Comparison of ENCODE assay signal across 21 cellular contexts in the genomic region with DNA sequence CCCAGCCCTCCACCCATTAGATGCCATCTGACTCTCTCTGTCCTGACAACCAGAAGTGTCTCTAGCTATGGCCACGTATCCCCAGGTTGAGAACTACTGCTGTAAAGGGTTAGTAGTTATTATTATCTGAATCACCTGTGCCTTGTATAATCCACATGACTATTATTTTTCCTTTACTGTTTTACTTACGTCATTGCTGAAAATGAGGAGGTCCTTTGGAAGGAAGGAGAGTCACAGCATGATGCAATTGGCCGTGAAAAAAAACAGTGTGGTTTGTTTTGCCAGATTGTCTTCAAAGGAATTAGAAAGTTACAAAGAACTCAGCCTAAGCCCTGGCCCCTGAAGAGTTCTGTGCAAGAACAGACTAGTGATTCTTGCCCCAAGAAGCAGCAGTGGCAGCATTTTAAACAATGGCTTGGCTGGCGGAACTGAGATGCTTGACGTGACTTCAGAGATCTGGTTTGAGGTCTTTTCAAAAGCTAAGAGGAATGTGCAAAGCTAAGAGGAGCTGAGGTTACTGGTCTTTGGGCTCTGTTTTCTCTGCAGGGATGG.
"Had no signal": no experiment of that assay in that cellular context is flagged by ENCODE, and none has a peak within 500 bp of the region (broad histone marks: within the 10 kb centered on the region; RNA-seq: fewer than 3 reads in every experiment).

No MANE protein-coding gene starts in this region.

- ATAC-seq: activated naive CD8-positive, alpha-beta T cell treated with anti-CD3 and anti-CD28 coated beads, Interleukin-2, amount 50 U/mL, for 24 hours; naive thymus-derived CD4-positive, alpha-beta T cell had no signal

- H3K27ac Mint-ChIP-seq: activated naive CD4-positive, alpha-beta T cell treated with anti-CD3 and anti-CD28 coated beads, Interleukin-2, amount 10 ng/mL, durations not matched to agents 7 days and 5 days; activated naive CD8-positive, alpha-beta T cell treated with anti-CD3 and anti-CD28 coated beads, Interleukin-2, amount 50 U/mL, for 24 hours; naive thymus-derived CD4-positive, alpha-beta T cell; T-helper 1 cell treated with Interleukin-12 subunit alpha and Interleukin-12 subunit beta and Interleukin-4 antibody, amounts not matched to agents 30 μg/mL and 1 μg/mL, for 36 hours had no signal

- H3K36me3 ChIP-seq: esophagus squamous epithelium, tibial artery had no signal

- H3K79me2 ChIP-seq: hepatocyte had no signal

- H3K4me3 Mint-ChIP-seq: activated naive CD4-positive, alpha-beta T cell treated with anti-CD3 and anti-CD28 coated beads, Interleukin-2, amount 10 ng/mL, durations not matched to agents 7 days and 5 days; activated naive CD8-positive, alpha-beta T cell treated with anti-CD3 and anti-CD28 coated beads, Interleukin-2, amount 50 U/mL, for 24 hours; naive thymus-derived CD4-positive, alpha-beta T cell; T-helper 1 cell treated with Interleukin-12 subunit alpha and Interleukin-12 subunit beta and Interleukin-4 antibody, amounts not matched to agents 30 μg/mL and 1 μg/mL, for 36 hours had no signal

- DNase-seq: activated CD4-positive, CD25-positive, alpha-beta regulatory T cell treated with anti-CD3 and anti-CD28 coated beads, Interleukin-2, amount 50 U/mL, for 72 hours; activated CD8-positive, alpha-beta memory T cell treated with anti-CD3 and anti-CD28 coated beads for 24 hours; activated CD8-positive, alpha-beta memory T cell treated with anti-CD3 and anti-CD28 coated beads, Interleukin-2, amount 50 U/mL, for 48 hours; activated effector memory CD4-positive, alpha-beta T cell treated with Interleukin-2 at 50 U/mL for 16 hours; activated naive CD4-positive, alpha-beta T cell treated with anti-CD3 and anti-CD28 coated beads, Interleukin-2, amount 10 ng/mL, durations not matched to agents 7 days and 5 days; activated naive CD8-positive, alpha-beta T cell treated with anti-CD3 and anti-CD28 coated beads, Interleukin-2, amount 50 U/mL, for 24 hours; activated T-cell treated with anti-CD3 and anti-CD28 coated beads, Interleukin-2, amount 50 U/mL, for 48 hours; anterior cingulate cortex; cerebellar nuclear complex; cortex of kidney; effector CD4-positive, alpha-beta T cell; esophagus squamous epithelium; mesenchymal stem cell; naive thymus-derived CD4-positive, alpha-beta T cell; posterior cingulate gyrus; retina; stimulated activated naive CD4-positive, alpha-beta T cell; tibial artery had no signal

- H3K36me3 Mint-ChIP-seq: activated naive CD4-positive, alpha-beta T cell treated with anti-CD3 and anti-CD28 coated beads, Interleukin-2, amount 10 ng/mL, durations not matched to agents 7 days and 5 days had no signal

- H3K4me1 ChIP-seq: tibial artery had no signal

- H3K4me2 ChIP-seq: hepatocyte had no signal

- H3K27ac ChIP-seq: hepatocyte, tibial artery, VCaP had no signal

- H3K4me1 Mint-ChIP-seq: activated naive CD4-positive, alpha-beta T cell treated with anti-CD3 and anti-CD28 coated beads, Interleukin-2, amount 10 ng/mL, durations not matched to agents 7 days and 5 days; activated naive CD8-positive, alpha-beta T cell treated with anti-CD3 and anti-CD28 coated beads, Interleukin-2, amount 50 U/mL, for 24 hours; naive thymus-derived CD4-positive, alpha-beta T cell had no signal

- H2AFZ ChIP-seq: hepatocyte had no signal

- H3K9me3 ChIP-seq: esophagus squamous epithelium, tibial artery had no signal

- H3K27me3 Mint-ChIP-seq: activated naive CD4-positive, alpha-beta T cell treated with anti-CD3 and anti-CD28 coated beads, Interleukin-2, amount 10 ng/mL, durations not matched to agents 7 days and 5 days; activated naive CD8-positive, alpha-beta T cell treated with anti-CD3 and anti-CD28 coated beads, Interleukin-2, amount 50 U/mL, for 24 hours had no signal

- H3K4me3 ChIP-seq: esophagus squamous epithelium, hepatocyte, tibial artery had no signal
